ENCODE assay signal across 1 cellular context in the genomic region with DNA sequence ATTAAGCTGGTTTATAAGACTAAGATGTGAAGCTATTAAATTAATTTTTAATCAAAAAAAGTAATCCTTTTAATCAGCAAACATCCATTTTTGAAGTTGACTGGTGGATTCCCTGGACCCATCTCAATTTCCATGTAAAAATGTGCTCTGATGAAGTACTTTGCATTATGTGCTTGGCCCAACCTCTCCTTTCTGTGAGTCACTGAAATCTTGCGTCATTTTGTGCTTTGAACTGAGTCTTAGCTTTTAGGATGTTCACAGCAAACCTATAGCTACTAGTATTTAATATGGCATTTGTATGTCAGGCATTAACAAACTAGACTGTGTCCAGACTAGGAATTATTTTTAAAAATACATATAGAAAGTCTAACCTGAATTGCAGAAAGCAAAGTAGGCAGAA.
A peak's percentile ranks its signal among the peaks of the same experiment; 100 is the strongest.
TF ChIP-seq lines count a peak whose summit lies in the region.

No MANE protein-coding gene starts in this region.

TF ChIP-seq in H1, 55 proteins besides CTCF, POLR2A, EP300 and RAD21 (continued from another document):
- peak; percentile 27; the same call in 1 of the 2 replicates for TF ChIP-seq CEBPB (IDR thresholded peaks at IDR 0.05; ENCODE audit: low read depth, low read length)
